In the genomic region with DNA sequence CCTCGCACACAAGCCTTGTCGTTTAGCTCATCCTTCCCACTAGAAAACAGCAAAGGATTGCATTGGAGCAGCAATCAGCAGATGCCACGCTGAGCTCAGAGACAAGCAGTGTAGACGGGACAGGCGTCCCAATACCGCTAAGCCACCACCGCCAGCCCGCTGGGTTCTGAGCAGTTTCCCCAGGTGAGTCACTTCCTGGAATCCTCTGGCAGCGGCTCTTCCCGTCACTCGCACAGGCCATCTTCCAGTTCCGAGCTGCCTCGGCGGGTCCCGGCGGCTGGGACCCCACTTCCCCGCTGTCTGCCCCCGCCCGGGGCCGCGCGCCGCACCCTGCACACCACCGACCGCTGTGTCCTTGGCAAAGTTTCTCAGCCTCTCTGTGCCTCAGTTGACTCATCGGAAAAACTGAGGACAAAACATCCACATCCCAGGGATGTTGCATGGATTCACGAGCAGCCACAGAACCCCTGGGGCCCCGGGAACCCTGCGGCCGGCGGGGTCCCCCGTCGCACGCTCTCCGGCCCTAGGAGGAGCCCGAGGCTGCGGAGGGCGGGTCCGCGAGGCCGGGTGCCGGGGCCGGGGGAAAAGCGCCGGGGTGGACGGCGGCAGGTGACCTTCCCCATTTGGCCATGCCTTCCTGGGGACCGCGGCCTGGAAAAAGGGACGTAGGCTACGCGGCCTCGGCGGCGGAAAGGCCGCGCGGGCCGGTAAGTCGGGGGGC, we compare ENCODE assay signal across 1 cellular context.
TF ChIP-seq lines count a peak whose summit lies in the region.

No MANE protein-coding gene starts in this region.

TF ChIP-seq in HepG2, 621 proteins besides CTCF, POLR2A, EP300 and RAD21 (continued from another document and continues in another):
- no peak for TF ChIP-seq DR1 (CRISPR knock-in tag; IDR thresholded peaks at IDR 0.05)
- TF ChIP-seq ZNF383 (CRISPR knock-in tag; IDR thresholded peaks at IDR 0.05; ENCODE audit: borderline replicate concordance), result no peak
- TF ChIP-seq, protein P1, sequence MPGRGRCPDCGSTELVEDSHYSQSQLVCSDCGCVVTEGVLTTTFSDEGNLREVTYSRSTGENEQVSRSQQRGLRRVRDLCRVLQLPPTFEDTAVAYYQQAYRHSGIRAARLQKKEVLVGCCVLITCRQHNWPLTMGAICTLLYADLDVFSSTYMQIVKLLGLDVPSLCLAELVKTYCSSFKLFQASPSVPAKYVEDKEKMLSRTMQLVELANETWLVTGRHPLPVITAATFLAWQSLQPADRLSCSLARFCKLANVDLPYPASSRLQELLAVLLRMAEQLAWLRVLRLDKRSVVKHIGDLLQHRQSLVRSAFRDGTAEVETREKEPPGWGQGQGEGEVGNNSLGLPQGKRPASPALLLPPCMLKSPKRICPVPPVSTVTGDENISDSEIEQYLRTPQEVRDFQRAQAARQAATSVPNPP (CRISPR knock-in tag; IDR thresholded peaks at IDR 0.05), result no peak
- TF ChIP-seq, protein P2, sequence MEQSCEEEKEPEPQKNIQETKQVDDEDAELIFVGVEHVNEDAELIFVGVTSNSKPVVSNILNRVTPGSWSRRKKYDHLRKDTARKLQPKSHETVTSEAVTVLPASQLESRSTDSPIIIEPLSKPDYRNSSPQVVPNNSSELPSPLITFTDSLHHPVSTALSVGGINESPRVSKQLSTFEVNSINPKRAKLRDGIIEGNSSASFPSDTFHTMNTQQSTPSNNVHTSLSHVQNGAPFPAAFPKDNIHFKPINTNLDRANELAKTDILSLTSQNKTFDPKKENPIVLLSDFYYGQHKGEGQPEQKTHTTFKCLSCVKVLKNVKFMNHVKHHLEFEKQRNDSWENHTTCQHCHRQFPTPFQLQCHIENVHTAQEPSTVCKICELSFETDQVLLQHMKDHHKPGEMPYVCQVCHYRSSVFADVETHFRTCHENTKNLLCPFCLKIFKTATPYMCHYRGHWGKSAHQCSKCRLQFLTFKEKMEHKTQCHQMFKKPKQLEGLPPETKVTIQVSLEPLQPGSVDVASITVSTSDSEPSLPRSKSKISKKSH (CRISPR knock-in tag; IDR thresholded peaks at IDR 0.05; ENCODE audit: borderline replicate concordance), result no peak
- TF ChIP-seq ZNF652 (CRISPR knock-in tag; IDR thresholded peaks at IDR 0.05; ENCODE audit: borderline replicate concordance, low read depth), result no peak
- no peak for TF ChIP-seq ZNF263 (CRISPR knock-in tag; IDR thresholded peaks at IDR 0.05)
- no peak for TF ChIP-seq CENPT (CRISPR knock-in tag; IDR thresholded peaks at IDR 0.05; ENCODE audit: low read depth)
- no peak for TF ChIP-seq NKX3-1 (CRISPR knock-in tag; IDR thresholded peaks at IDR 0.05)
- TF ChIP-seq, protein P3, sequence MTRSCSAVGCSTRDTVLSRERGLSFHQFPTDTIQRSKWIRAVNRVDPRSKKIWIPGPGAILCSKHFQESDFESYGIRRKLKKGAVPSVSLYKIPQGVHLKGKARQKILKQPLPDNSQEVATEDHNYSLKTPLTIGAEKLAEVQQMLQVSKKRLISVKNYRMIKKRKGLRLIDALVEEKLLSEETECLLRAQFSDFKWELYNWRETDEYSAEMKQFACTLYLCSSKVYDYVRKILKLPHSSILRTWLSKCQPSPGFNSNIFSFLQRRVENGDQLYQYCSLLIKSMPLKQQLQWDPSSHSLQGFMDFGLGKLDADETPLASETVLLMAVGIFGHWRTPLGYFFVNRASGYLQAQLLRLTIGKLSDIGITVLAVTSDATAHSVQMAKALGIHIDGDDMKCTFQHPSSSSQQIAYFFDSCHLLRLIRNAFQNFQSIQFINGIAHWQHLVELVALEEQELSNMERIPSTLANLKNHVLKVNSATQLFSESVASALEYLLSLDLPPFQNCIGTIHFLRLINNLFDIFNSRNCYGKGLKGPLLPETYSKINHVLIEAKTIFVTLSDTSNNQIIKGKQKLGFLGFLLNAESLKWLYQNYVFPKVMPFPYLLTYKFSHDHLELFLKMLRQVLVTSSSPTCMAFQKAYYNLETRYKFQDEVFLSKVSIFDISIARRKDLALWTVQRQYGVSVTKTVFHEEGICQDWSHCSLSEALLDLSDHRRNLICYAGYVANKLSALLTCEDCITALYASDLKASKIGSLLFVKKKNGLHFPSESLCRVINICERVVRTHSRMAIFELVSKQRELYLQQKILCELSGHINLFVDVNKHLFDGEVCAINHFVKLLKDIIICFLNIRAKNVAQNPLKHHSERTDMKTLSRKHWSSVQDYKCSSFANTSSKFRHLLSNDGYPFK (CRISPR knock-in tag; IDR thresholded peaks at IDR 0.05; ENCODE audit: borderline replicate concordance), result 0 out of 2 replicates have a peak, but pooled peaks have one; percentile 29
- TF ChIP-seq NRL (CRISPR knock-in tag; IDR thresholded peaks at IDR 0.05; ENCODE audit: borderline replicate concordance), result no peak
- TF ChIP-seq, protein P4, sequence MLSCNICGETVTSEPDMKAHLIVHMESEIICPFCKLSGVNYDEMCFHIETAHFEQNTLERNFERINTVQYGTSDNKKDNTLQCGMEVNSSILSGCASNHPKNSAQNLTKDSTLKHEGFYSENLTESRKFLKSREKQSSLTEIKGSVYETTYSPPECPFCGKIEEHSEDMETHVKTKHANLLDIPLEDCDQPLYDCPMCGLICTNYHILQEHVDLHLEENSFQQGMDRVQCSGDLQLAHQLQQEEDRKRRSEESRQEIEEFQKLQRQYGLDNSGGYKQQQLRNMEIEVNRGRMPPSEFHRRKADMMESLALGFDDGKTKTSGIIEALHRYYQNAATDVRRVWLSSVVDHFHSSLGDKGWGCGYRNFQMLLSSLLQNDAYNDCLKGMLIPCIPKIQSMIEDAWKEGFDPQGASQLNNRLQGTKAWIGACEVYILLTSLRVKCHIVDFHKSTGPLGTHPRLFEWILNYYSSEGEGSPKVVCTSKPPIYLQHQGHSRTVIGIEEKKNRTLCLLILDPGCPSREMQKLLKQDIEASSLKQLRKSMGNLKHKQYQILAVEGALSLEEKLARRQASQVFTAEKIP (CRISPR knock-in tag; IDR thresholded peaks at IDR 0.05; ENCODE audit: borderline replicate concordance), result no peak
- TF ChIP-seq AGO1 (IDR thresholded peaks at IDR 0.05; ENCODE audit: low read depth, low read length, poor library complexity, severe bottlenecking), result no peak
- TF ChIP-seq CBX5 (CRISPR knock-in tag; IDR thresholded peaks at IDR 0.05; ENCODE audit: borderline replicate concordance), result no peak
- no peak for TF ChIP-seq ZBTB1 (CRISPR knock-in tag; IDR thresholded peaks at IDR 0.05; ENCODE audit: borderline replicate concordance)
- TF ChIP-seq, protein P5, sequence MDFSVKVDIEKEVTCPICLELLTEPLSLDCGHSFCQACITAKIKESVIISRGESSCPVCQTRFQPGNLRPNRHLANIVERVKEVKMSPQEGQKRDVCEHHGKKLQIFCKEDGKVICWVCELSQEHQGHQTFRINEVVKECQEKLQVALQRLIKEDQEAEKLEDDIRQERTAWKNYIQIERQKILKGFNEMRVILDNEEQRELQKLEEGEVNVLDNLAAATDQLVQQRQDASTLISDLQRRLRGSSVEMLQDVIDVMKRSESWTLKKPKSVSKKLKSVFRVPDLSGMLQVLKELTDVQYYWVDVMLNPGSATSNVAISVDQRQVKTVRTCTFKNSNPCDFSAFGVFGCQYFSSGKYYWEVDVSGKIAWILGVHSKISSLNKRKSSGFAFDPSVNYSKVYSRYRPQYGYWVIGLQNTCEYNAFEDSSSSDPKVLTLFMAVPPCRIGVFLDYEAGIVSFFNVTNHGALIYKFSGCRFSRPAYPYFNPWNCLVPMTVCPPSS (IDR thresholded peaks at IDR 0.05), result no peak
- TF ChIP-seq, protein P6, sequence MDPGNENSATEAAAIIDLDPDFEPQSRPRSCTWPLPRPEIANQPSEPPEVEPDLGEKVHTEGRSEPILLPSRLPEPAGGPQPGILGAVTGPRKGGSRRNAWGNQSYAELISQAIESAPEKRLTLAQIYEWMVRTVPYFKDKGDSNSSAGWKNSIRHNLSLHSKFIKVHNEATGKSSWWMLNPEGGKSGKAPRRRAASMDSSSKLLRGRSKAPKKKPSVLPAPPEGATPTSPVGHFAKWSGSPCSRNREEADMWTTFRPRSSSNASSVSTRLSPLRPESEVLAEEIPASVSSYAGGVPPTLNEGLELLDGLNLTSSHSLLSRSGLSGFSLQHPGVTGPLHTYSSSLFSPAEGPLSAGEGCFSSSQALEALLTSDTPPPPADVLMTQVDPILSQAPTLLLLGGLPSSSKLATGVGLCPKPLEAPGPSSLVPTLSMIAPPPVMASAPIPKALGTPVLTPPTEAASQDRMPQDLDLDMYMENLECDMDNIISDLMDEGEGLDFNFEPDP (CRISPR knock-in tag; conservative IDR thresholded peaks at IDR 0.05), result no peak
- TF ChIP-seq ZNF790 (CRISPR knock-in tag; IDR thresholded peaks at IDR 0.05; ENCODE audit: borderline replicate concordance), result 0 out of 2 replicates have a peak, but pooled peaks have one; percentile 62
- no peak for TF ChIP-seq ZNF101 (CRISPR knock-in tag; IDR thresholded peaks at IDR 0.05; ENCODE audit: borderline replicate concordance, low read depth)
- no peak for TF ChIP-seq ZNF598 (CRISPR knock-in tag; IDR thresholded peaks at IDR 0.05; ENCODE audit: borderline replicate concordance)
- TF ChIP-seq, protein P7, sequence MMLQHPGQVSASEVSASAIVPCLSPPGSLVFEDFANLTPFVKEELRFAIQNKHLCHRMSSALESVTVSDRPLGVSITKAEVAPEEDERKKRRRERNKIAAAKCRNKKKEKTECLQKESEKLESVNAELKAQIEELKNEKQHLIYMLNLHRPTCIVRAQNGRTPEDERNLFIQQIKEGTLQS (CRISPR knock-in tag; IDR thresholded peaks at IDR 0.05), result 0 out of 2 replicates have a peak, but pooled peaks have one; percentile 49
- TF ChIP-seq TEAD3 (CRISPR knock-in tag; optimal IDR thresholded peaks at IDR 0.05; ENCODE audit: borderline replicate concordance), result peak; percentile 23
- peak; percentile 36; the same call in 1 of the 2 replicates for TF ChIP-seq ZNF430 (CRISPR knock-in tag; IDR thresholded peaks at IDR 0.05)
- TF ChIP-seq EED (CRISPR knock-in tag; IDR thresholded peaks at IDR 0.05), result no peak
- peak; percentile 69 for TF ChIP-seq KMT2B (CRISPR knock-in tag; IDR thresholded peaks at IDR 0.05)
- no peak for TF ChIP-seq SMARCC2 (IDR thresholded peaks at IDR 0.05)
- no peak for TF ChIP-seq SMAD1 (CRISPR knock-in tag; IDR thresholded peaks at IDR 0.05; ENCODE audit: borderline replicate concordance, low read depth)
- no peak for TF ChIP-seq ZNF747 (CRISPR knock-in tag; IDR thresholded peaks at IDR 0.05; ENCODE audit: borderline replicate concordance)
- no peak for TF ChIP-seq GZF1 (CRISPR knock-in tag; IDR thresholded peaks at IDR 0.05)
- TF ChIP-seq, protein P8, sequence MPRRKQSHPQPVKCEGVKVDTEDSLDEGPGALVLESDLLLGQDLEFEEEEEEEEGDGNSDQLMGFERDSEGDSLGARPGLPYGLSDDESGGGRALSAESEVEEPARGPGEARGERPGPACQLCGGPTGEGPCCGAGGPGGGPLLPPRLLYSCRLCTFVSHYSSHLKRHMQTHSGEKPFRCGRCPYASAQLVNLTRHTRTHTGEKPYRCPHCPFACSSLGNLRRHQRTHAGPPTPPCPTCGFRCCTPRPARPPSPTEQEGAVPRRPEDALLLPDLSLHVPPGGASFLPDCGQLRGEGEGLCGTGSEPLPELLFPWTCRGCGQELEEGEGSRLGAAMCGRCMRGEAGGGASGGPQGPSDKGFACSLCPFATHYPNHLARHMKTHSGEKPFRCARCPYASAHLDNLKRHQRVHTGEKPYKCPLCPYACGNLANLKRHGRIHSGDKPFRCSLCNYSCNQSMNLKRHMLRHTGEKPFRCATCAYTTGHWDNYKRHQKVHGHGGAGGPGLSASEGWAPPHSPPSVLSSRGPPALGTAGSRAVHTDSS (CRISPR knock-in tag; conservative IDR thresholded peaks at IDR 0.05), result no peak
- TF ChIP-seq, protein P9, sequence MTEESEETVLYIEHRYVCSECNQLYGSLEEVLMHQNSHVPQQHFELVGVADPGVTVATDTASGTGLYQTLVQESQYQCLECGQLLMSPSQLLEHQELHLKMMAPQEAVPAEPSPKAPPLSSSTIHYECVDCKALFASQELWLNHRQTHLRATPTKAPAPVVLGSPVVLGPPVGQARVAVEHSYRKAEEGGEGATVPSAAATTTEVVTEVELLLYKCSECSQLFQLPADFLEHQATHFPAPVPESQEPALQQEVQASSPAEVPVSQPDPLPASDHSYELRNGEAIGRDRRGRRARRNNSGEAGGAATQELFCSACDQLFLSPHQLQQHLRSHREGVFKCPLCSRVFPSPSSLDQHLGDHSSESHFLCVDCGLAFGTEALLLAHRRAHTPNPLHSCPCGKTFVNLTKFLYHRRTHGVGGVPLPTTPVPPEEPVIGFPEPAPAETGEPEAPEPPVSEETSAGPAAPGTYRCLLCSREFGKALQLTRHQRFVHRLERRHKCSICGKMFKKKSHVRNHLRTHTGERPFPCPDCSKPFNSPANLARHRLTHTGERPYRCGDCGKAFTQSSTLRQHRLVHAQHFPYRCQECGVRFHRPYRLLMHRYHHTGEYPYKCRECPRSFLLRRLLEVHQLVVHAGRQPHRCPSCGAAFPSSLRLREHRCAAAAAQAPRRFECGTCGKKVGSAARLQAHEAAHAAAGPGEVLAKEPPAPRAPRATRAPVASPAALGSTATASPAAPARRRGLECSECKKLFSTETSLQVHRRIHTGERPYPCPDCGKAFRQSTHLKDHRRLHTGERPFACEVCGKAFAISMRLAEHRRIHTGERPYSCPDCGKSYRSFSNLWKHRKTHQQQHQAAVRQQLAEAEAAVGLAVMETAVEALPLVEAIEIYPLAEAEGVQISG (CRISPR knock-in tag; IDR thresholded peaks at IDR 0.05), result no peak; the same call in 1 of the 2 replicates
- no peak for TF ChIP-seq PPARG (CRISPR knock-in tag; conservative IDR thresholded peaks at IDR 0.05)
- no peak for TF ChIP-seq ZKSCAN1 (IDR thresholded peaks at IDR 0.05; ENCODE audit: low read length)
- TF ChIP-seq, protein P10, sequence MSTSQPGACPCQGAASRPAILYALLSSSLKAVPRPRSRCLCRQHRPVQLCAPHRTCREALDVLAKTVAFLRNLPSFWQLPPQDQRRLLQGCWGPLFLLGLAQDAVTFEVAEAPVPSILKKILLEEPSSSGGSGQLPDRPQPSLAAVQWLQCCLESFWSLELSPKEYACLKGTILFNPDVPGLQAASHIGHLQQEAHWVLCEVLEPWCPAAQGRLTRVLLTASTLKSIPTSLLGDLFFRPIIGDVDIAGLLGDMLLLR (CRISPR knock-in tag; IDR thresholded peaks at IDR 0.05), result no peak
